ENCODE assay signal across 9 cellular contexts in the genomic region with DNA sequence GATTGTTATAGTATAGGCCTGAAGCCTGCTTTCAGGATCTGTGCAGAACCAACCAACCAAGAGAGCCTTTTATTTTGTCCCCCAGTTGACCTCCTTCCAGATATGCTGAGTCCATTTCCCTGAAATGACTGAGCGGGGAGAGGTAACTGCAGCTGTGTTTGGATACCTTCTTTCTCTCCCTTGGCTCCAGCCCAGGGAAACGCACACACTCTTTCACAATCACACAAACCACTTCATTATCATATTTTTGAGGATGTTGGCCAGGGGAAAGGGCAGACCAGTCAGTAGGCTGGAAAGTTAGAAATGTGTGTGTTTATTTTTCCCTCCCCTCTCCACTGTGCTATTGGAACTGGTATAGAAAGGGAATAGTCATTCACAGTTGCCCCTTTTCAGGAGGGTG.
DNase-seq lines count a peak whose midpoint lies in the region; ATAC-seq and TF ChIP-seq lines count a peak whose summit lies in the region.
"Had no signal": no experiment of that assay in that cellular context is flagged by ENCODE, and none has a peak within 500 bp of the region (broad histone marks: within the 10 kb centered on the region; RNA-seq: fewer than 3 reads in every experiment).

No MANE protein-coding gene starts in this region.

- H3K36me3 ChIP-seq in neutrophil: no peaks in the 10 kb centered on the region

- no peaks in the 10 kb centered on the region for H3K36me3 Mint-ChIP-seq in activated naive CD4-positive, alpha-beta T cell treated with anti-CD3 and anti-CD28 coated beads for 36 hours (ENCODE audit: low read depth)
- H3K36me3 Mint-ChIP-seq: activated naive CD4-positive, alpha-beta T cell treated with anti-CD3 and anti-CD28 coated beads, Interleukin-2, amount 50 U/mL, for 72 hours had no signal

- H3K4me1 Mint-ChIP-seq in activated naive CD4-positive, alpha-beta T cell treated with anti-CD3 and anti-CD28 coated beads for 36 hours (ENCODE audit: low read depth): peaks cover 9% of the 10 kb centered on the region

- no peaks in the 10 kb centered on the region for H3K27me3 ChIP-seq in neutrophil

- H3K9me3 ChIP-seq in neutrophil: no peaks in the 10 kb centered on the region

- no peaks in the 10 kb centered on the region for H3K27me3 Mint-ChIP-seq in activated naive CD4-positive, alpha-beta T cell treated with anti-CD3 and anti-CD28 coated beads for 36 hours (ENCODE audit: low read depth)

- peak overlapping the region; percentile 70 for H3K27ac ChIP-seq in neutrophil

- H3K27ac Mint-ChIP-seq in activated naive CD4-positive, alpha-beta T cell treated with anti-CD3 and anti-CD28 coated beads for 36 hours: no peak overlapping the region
- H3K27ac Mint-ChIP-seq: activated naive CD4-positive, alpha-beta T cell treated with anti-CD3 and anti-CD28 coated beads, Interleukin-2, amount 50 U/mL, for 72 hours had no signal

- ATAC-seq in HG03025 (IDR thresholded peaks at IDR 0.05; ENCODE audit: low FRiP score, unreplicated experiment): no peak
- no peak for ATAC-seq in GM21737 (IDR thresholded peaks at IDR 0.05; ENCODE audit: unreplicated experiment)

- peaks cover 23 to 24% of the 10 kb centered on the region in 2 experiments for H3K4me1 ChIP-seq in neutrophil (ENCODE audit: control insufficient read depth in 1 of 2, insufficient read depth in 1 of 2, low read depth in 1 of 2, low read length in 1 of 2)

- intact Hi-C loops in activated naive CD4-positive, alpha-beta T cell treated with anti-CD3 and anti-CD28 coated beads for 36 hours (cut with micrococcal nuclease): no loop called here

- no peak for TF ChIP-seq CTCF in neutrophil (IDR thresholded peaks at IDR 0.05)

- peak overlapping the region in 1 of 2 experiments; percentile 14 for H3K4me3 ChIP-seq in neutrophil (ENCODE audit: low read depth in 1 of 2, low read length in 1 of 2)

- CTCF ChIA-PET in activated naive CD4-positive, alpha-beta T cell treated with anti-CD3 and anti-CD28 coated beads for 36 hours (lab: Charles Lee): no interaction called here

- DNase-seq in Daoy (ENCODE audit: low read depth) (peak; percentile 91), NCI-H510A treated with DMSO at 0.1 percent for 48 hours (lab: John Stamatoyannopoulos, UW) (peak; percentile 81), dermis microvascular lymphatic vessel endothelial cell (ENCODE audit: low read depth in 2 of 2) (peak; percentile 88 to 94), SW 1271 (lab: John Stamatoyannopoulos, UW) (no peak)
- DNase-seq in activated naive CD4-positive, alpha-beta T cell treated with anti-CD3 and anti-CD28 coated beads for 36 hours: no peak

- no peak overlapping the region for H3K4me3 Mint-ChIP-seq in activated naive CD4-positive, alpha-beta T cell treated with anti-CD3 and anti-CD28 coated beads for 36 hours

- H3K9me3 Mint-ChIP-seq in activated naive CD4-positive, alpha-beta T cell treated with anti-CD3 and anti-CD28 coated beads for 36 hours: no peaks in the 10 kb centered on the region

Comparison
In these comparisons a context has a peak if more than half of its experiments do, and no peak if none do; other contexts are left out.
1. DNase-seq: peak in Daoy (single experiment), NCI-H510A treated with DMSO at 0.1 percent for 48 hours (single experiment) and dermis microvascular lymphatic vessel endothelial cell (2 of 2); none in SW 1271 (0 of 2) and activated naive CD4-positive, alpha-beta T cell treated with anti-CD3 and anti-CD28 coated beads for 36 hours (single experiment).